ENCODE assay signal across 12 cellular contexts in genomic region chr2:195320416-195320973, GRCh38.
DNase-seq lines count a peak whose midpoint lies in the region; ATAC-seq and TF ChIP-seq lines count a peak whose summit lies in the region.
"Had no signal": no experiment of that assay in that cellular context is flagged by ENCODE, and none has a peak within 500 bp of the region (broad histone marks: within the 10 kb centered on the region; RNA-seq: fewer than 3 reads in every experiment).

No MANE protein-coding gene starts in this region.

- H3K27me3 ChIP-seq in HAP-1 (ENCODE audit: low read depth), result no peaks in the 10 kb centered on the region

- no peaks in the 10 kb centered on the region for H3K36me3 ChIP-seq in HAP-1 (replicated peaks)

- ATAC-seq in GM18870 (IDR thresholded peaks at IDR 0.05; ENCODE audit: unreplicated experiment) (peak; percentile 94), GM21723 (IDR thresholded peaks at IDR 0.05; ENCODE audit: unreplicated experiment) (peak; percentile 50), HG03342 (IDR thresholded peaks at IDR 0.05; ENCODE audit: unreplicated experiment) (peak; percentile 92)
- ATAC-seq: left lobe of liver had no signal

- H3K4me3 ChIP-seq in fibroblast of mammary gland (ENCODE audit: control insufficient read depth, low read depth, low read length) (no peak overlapping the region), HAP-1 (no peak overlapping the region)
- H3K4me3 ChIP-seq: PC-9 had no signal

- no peak for TF ChIP-seq CTCF in fibroblast of mammary gland (conservative IDR thresholded peaks at IDR 0.05; ENCODE audit: control insufficient read depth, insufficient read depth, low read depth, low read length)

- DNase-seq in fibroblast of mammary gland (ENCODE audit: low read depth), result peak; percentile 8
- DNase-seq in NCI-H510A treated with DMSO at 0.1 percent for 48 hours (lab: John Stamatoyannopoulos, UW), result no peak
- no peak for DNase-seq in HAP-1 (ENCODE audit: low spot score in 2 of 2)
- no peak for DNase-seq in UCSD-AML1 (lab: John Stamatoyannopoulos, UW; ENCODE audit: unreplicated experiment)
- DNase-seq in Ammon's horn (ENCODE audit: low spot score), result no peak
- DNase-seq: DMS79; PC-9; stimulated activated CD4-positive, alpha-beta T cell treated with anti-CD3 and anti-CD28 coated beads, Interleukin-1b, Interleukin-23, amount 100 ng/mL, for 48 hours had no signal

- no peaks in the 10 kb centered on the region for H3K9me3 ChIP-seq in HAP-1

- H3K4me1 ChIP-seq in HAP-1, result no peaks in the 10 kb centered on the region

- in situ Hi-C loops in HAP-1 (cut with MboI; ENCODE audit: low sequenced_read_pairs), result no loop called here
